In genomic region chr17:81577278-81578000, GRCh38 we compare ENCODE assay signal across 7 cellular contexts. TPM values are rescaled to one million over a fixed set of nuclear protein-coding genes. Genes with fewer than 3 reads are reported as not detected.
A peak's percentile ranks its signal among the peaks of the same experiment; 100 is the strongest.
DNase-seq lines count a peak whose midpoint lies in the region; ATAC-seq, FAIRE-seq and TF ChIP-seq lines count a peak whose summit lies in the region.
"Had no signal": no experiment of that assay in that cellular context is flagged by ENCODE, and none has a peak within 500 bp of the region (broad histone marks: within the 10 kb centered on the region; RNA-seq: fewer than 3 reads in every experiment).

No MANE protein-coding gene starts in this region.

- H3K9ac ChIP-seq in IMR-90 (ENCODE audit: low read depth, low read length), result 0 out of 2 replicates have a peak overlapping the region, but pooled peaks have one; percentile 8

- H2BK120ac ChIP-seq in IMR-90 (ENCODE audit: low read depth, low read length), result peak overlapping the region; percentile 83

- TF ChIP-seq RAD21 in IMR-90 (IDR thresholded peaks at IDR 0.05; ENCODE audit: low read length), result no peak

- H3K79me1 ChIP-seq in IMR-90 (ENCODE audit: low read depth in 1 of 2, low read length in 2 of 2), result peaks cover 47 to 92% of the 10 kb centered on the region in 2 experiments

- peak overlapping the region; percentile 82 for H3K23ac ChIP-seq in IMR-90 (ENCODE audit: low read depth, low read length)

- H3K4me1 ChIP-seq in IMR-90 (ENCODE audit: control insufficient read depth, insufficient read depth, low read length), result peaks cover 34% of the 10 kb centered on the region
- H3K4me1 ChIP-seq in body of pancreas, result peaks cover 11% of the 10 kb centered on the region
- peaks cover 0 to 13% (median 7%) of the 10 kb centered on the region in 3 donors for H3K4me1 ChIP-seq in pancreas
- H3K4me1 ChIP-seq in esophagus muscularis mucosa, result peaks cover 10 to 16% (median 13%) of the 10 kb centered on the region in 4 donors

- peak overlapping the region; percentile 90 for H2BK5ac ChIP-seq in IMR-90 (ENCODE audit: low read depth, low read length, poor library complexity, severe bottlenecking)

- peak overlapping the region; percentile 30; the same call in 1 of the 2 replicates for H3K18ac ChIP-seq in IMR-90 (ENCODE audit: low read depth, low read length)

- peaks cover 60% of the 10 kb centered on the region for H3K9me1 ChIP-seq in IMR-90 (ENCODE audit: insufficient read depth, low read length)

- POLR2A ChIA-PET in IMR-90 (lab: Charles Lee; ENCODE audit: unreplicated experiment), result interaction anchor here (0.5 to 1.5 kb wide), 2 partner anchors 9 to 11 kb away, joined by 3 to 4 read pairs; no protein-coding TSS in a partner anchor

- peak overlapping the region; percentile 27 for H2AFZ ChIP-seq in IMR-90 (replicated peaks; ENCODE audit: low read length, poor library complexity)

- intact Hi-C loops in IMR-90 (cut with micrococcal nuclease), result no loop called here
- intact Hi-C loops in body of pancreas (cut with DNase I), result no loop called here
- intact Hi-C loops in pancreas (cut with DNase I), result no loop called here
- intact Hi-C loops in esophagus muscularis mucosa (cut with DNase I), result no loop called here

- H3K4me2 ChIP-seq in IMR-90 (ENCODE audit: low read depth, low read length), result no peak overlapping the region; the same call in 1 of the 2 replicates

- H3K4ac ChIP-seq in IMR-90 (ENCODE audit: low read depth, low read length), result peak overlapping the region; percentile 94

- peak overlapping the region; percentile 79 for H2BK20ac ChIP-seq in IMR-90 (ENCODE audit: low read depth, low read length)

- no peak for TF ChIP-seq POLR2A in IMR-90 (IDR thresholded peaks at IDR 0.05; ENCODE audit: low read depth, low read length)
- no peak for TF ChIP-seq POLR2A in body of pancreas (IDR thresholded peaks at IDR 0.05)
- no peak for TF ChIP-seq POLR2A in esophagus muscularis mucosa (IDR thresholded peaks at IDR 0.05; ENCODE audit: low read depth)

- 97% methylated on average over 8 of the region's 11 CpGs; no CpG with 5 or more reads in 1 of the 2 experiments for WGBS in IMR-90 (ENCODE audit: extremely low coverage in 2 of 2, insufficient read length in 1 of 2), 2 experiments
- 78 to 83% methylated on average over 11 of the region's 11 CpGs for WGBS in body of pancreas, 2 donors
- WGBS in pancreas, 2 donors, result 82 to 89% methylated on average over 11 of the region's 11 CpGs
- 81% methylated on average over 11 of the region's 11 CpGs for WGBS in esophagus muscularis mucosa

- TF ChIP-seq CTCF in IMR-90 (conservative IDR thresholded peaks at IDR 0.05; ENCODE audit: low read depth, low read length) (no peak), body of pancreas (IDR thresholded peaks at IDR 0.05) (no peak), pancreas (IDR thresholded peaks at IDR 0.05) (no peak), esophagus muscularis mucosa (IDR thresholded peaks at IDR 0.05) (no peak)

- H2AK9ac ChIP-seq in IMR-90 (replicated peaks; ENCODE audit: low read depth, low read length, poor library complexity), result peak overlapping the region; percentile 68

- dilution Hi-C loops in IMR-90 (cut with HindIII; ENCODE audit: low sequenced_read_pairs, unreplicated experiment), result no loop called here

- no TSS peak for BruUV-seq in IMR-90 (replicated peaks; lab: Mats Ljungman, UMichigan)

- peak overlapping the region; percentile 84 for H3K14ac ChIP-seq in IMR-90 (replicated peaks; ENCODE audit: low read depth, low read length)

- peak overlapping the region; percentile 67; the same call in 2 of the 3 replicates for H2BK15ac ChIP-seq in IMR-90 (ENCODE audit: low read depth, low read length)

- H4K5ac ChIP-seq in IMR-90 (ENCODE audit: low read depth, low read length), result peak overlapping the region; percentile 19

- FAIRE-seq in pancreas (lab: Jason Lieb, UNC), result no peak
- FAIRE-seq: endometrium had no signal

- no peak for TF ChIP-seq EP300 in esophagus muscularis mucosa (IDR thresholded peaks at IDR 0.05)

- in situ Hi-C loops in IMR-90 (cut with MboI; ENCODE audit: low sequenced_read_pairs), result no loop called here

- H2AK5ac ChIP-seq in IMR-90 (ENCODE audit: low read depth, low read length), result peak overlapping the region; percentile 95

- peak; percentile 13 for ATAC-seq in IMR-90 (ENCODE audit: low read depth)
- peak; percentile 20 for ATAC-seq in body of pancreas
- ATAC-seq in pancreas, result peak in 3 of 4 donors; percentile 13 to 22 (median 15)
- no peak for ATAC-seq in HG03342 (IDR thresholded peaks at IDR 0.05; ENCODE audit: unreplicated experiment)

- H3K9me3 ChIP-seq in IMR-90 (ENCODE audit: control insufficient read depth, insufficient read depth, low read length) (no peaks in the 10 kb centered on the region), body of pancreas (no peaks in the 10 kb centered on the region), pancreas (no peaks in the 10 kb centered on the region), esophagus muscularis mucosa (no peaks in the 10 kb centered on the region)

- H4K91ac ChIP-seq in IMR-90 (ENCODE audit: insufficient read depth, low read depth, low read length), result peak overlapping the region; percentile 77

- peaks cover 32% of the 10 kb centered on the region for H3K36me3 ChIP-seq in IMR-90 (ENCODE audit: control insufficient read depth, insufficient read depth, low read length)
- H3K36me3 ChIP-seq in body of pancreas (replicated peaks in 1 of 2; ENCODE audit: insufficient read depth in 1 of 2, low read depth in 2 of 2), result peaks cover 0 to 5% of the 10 kb centered on the region in 2 donors
- H3K36me3 ChIP-seq in pancreas, result peaks cover 0 to under 1% (median 0%) of the 10 kb centered on the region in 3 donors
- H3K36me3 ChIP-seq in esophagus muscularis mucosa, result peaks cover 9 to 84% (median 77%) of the 10 kb centered on the region in 4 donors

- CTCF ChIA-PET in IMR-90 (lab: Yijun Ruan, JAX), result no interaction called here

- H4K8ac ChIP-seq in IMR-90 (ENCODE audit: low read depth in 2 of 2, low read length in 2 of 2), result peak overlapping the region; percentile 10 to 62; a peak in 3 of 4 replicates

- peaks cover 53% of the 10 kb centered on the region for H4K20me1 ChIP-seq in IMR-90 (ENCODE audit: insufficient read depth, low read length)

- no peak overlapping the region for H3K4me3 ChIP-seq in IMR-90 (ENCODE audit: insufficient read depth, low read depth, low read length)
- H3K4me3 ChIP-seq in body of pancreas, result no peak overlapping the region
- no peak overlapping the region for H3K4me3 ChIP-seq in pancreas
- H3K4me3 ChIP-seq in esophagus muscularis mucosa, result no peak overlapping the region

- H3K27ac ChIP-seq in IMR-90 (ENCODE audit: insufficient read depth, low read length), result peak overlapping the region; percentile 59
- peak overlapping the region in 2 of 4 donors; percentile 23 to 43 for H3K27ac ChIP-seq in body of pancreas
- no peak overlapping the region for H3K27ac ChIP-seq in pancreas
- no peak overlapping the region for H3K27ac ChIP-seq in esophagus muscularis mucosa (replicated peaks in 1 of 4)

- H3K27me3 ChIP-seq in IMR-90 (ENCODE audit: control insufficient read depth, insufficient read depth, low read length), result no peaks in the 10 kb centered on the region
- H3K27me3 ChIP-seq in body of pancreas, result no peaks in the 10 kb centered on the region
- H3K27me3 ChIP-seq in pancreas, result no peaks in the 10 kb centered on the region
- no peaks in the 10 kb centered on the region for H3K27me3 ChIP-seq in esophagus muscularis mucosa

- DNase-seq in IMR-90 (no peak), body of pancreas (no peak), pancreas (peak in 1 of 6 donors; percentile 34), COLO829 (ENCODE audit: low spot score) (no peak), esophagus muscularis mucosa (ENCODE audit: extremely low spot score) (no peak)

- H3K56ac ChIP-seq in IMR-90 (ENCODE audit: extremely low read depth, insufficient read depth, low read length), result 0 out of 2 replicates have a peak overlapping the region, but pooled peaks have one; percentile 14

TF ChIP-seq in IMR-90, 13 proteins besides CTCF, POLR2A, EP300 and RAD21 (continues in another document):
- TF ChIP-seq SMC3 (IDR thresholded peaks at IDR 0.05; ENCODE audit: low read depth, low read length), result no peak

RNA-seq across cellular contexts. Expression of gene FAAP100, which starts 25.3 kb away (rescaled TPM):
- total RNA-seq in IMR-90 (2012; rRNA removed), result 7.5 and 7.9 TPM in 2 replicates
- 24.8 and 27.5 TPM in 2 replicates for polyA plus RNA-seq in IMR-90 (2012; rRNA removed)
- polyA plus RNA-seq in IMR-90 (2012; cell fraction: cytosol; rRNA removed), result 14.4 and 23.9 TPM in 2 replicates
- polyA plus RNA-seq in IMR-90 (2012; cell fraction: nucleus; rRNA removed; ENCODE audit: low replicate concordance), result 48.3 and 135 TPM in 2 replicates
- total RNA-seq in body of pancreas, result 10 to 100 TPM; 27.8 to 50.4 TPM
- total RNA-seq in pancreas, result 10 to 100 TPM in 5 of 6 donors, 1 to 10 TPM in 1; 9.4 to 17.5 (median 12.2) TPM
- 10 to 100 TPM; 40.0 to 66.0 TPM for polyA plus RNA-seq in pancreas
- 10 to 100 TPM; 13.7 to 33.3 (median 18.6) TPM for total RNA-seq in esophagus muscularis mucosa

RNA-seq across cellular contexts. Expression of gene FSCN2, which starts 49.3 kb away (rescaled TPM):
- total RNA-seq in IMR-90 (2012; rRNA removed) (0.18 and 0.28 TPM in 2 replicates), body of pancreas (10 to 100 TPM in 1 of 2 donors, 1 to 10 TPM in 1; 7.0 to 13.5 TPM), pancreas (10 to 100 TPM in 4 of 6 donors, 1 to 10 TPM in 2; 7.9 to 11.9 (median 10.7) TPM), esophagus muscularis mucosa (1 to 10 TPM; 1.2 to 2.4 (median 1.7) TPM)
- polyA plus RNA-seq in IMR-90 (2012; rRNA removed) (0.84 and 1.1 TPM in 2 replicates), pancreas (10 to 100 TPM in 1 of 2 donors, 1 to 10 TPM in 1; 2.5 to 15.3 TPM)
- 0.22 and 0.96 TPM in 2 replicates for polyA plus RNA-seq in IMR-90 (2012; cell fraction: cytosol; rRNA removed)
- polyA plus RNA-seq in IMR-90 (2012; cell fraction: nucleus; rRNA removed; ENCODE audit: low replicate concordance), result 2.6 and 6.7 TPM in 2 replicates

RNA-seq across cellular contexts. Expression of gene NPLOC4, which starts 59.5 kb away (rescaled TPM):
- total RNA-seq in IMR-90 (2012; rRNA removed) (66.1 and 70.4 TPM in 2 replicates), body of pancreas (10 to 100 TPM; 43.8 to 63.0 TPM), pancreas (10 to 100 TPM; 32.8 to 54.8 (median 36.4) TPM), esophagus muscularis mucosa (10 to 100 TPM; 58.1 to 86.6 (median 65.7) TPM)
- polyA plus RNA-seq in IMR-90 (2012; rRNA removed) (74.9 and 78.3 TPM in 2 replicates), pancreas (10 to 100 TPM; 32.5 to 34.8 TPM)
- polyA plus RNA-seq in IMR-90 (2012; cell fraction: cytosol; rRNA removed), result 62.7 and 65.1 TPM in 2 replicates
- polyA plus RNA-seq in IMR-90 (2012; cell fraction: nucleus; rRNA removed; ENCODE audit: low replicate concordance), result 101 and 121 TPM in 2 replicates

RNA-seq across cellular contexts. Expression of gene TSPAN10, which starts 59.6 kb away (rescaled TPM):
- 1.1 and 1.4 TPM in 2 replicates for total RNA-seq in IMR-90 (2012; rRNA removed)
- 4.5 and 5.3 TPM in 2 replicates for polyA plus RNA-seq in IMR-90 (2012; rRNA removed)
- polyA plus RNA-seq in IMR-90 (2012; cell fraction: cytosol; rRNA removed), result 4.5 and 6.5 TPM in 2 replicates
- 4.2 and 13.3 TPM in 2 replicates for polyA plus RNA-seq in IMR-90 (2012; cell fraction: nucleus; rRNA removed; ENCODE audit: low replicate concordance)
- 1 to 10 TPM; 1.0 to 5.3 TPM for total RNA-seq in body of pancreas
- total RNA-seq in pancreas, result 1 to 10 TPM in 2 of 6 donors, under 1 TPM in 4; 0.24 to 1.5 (median 0.84) TPM
- polyA plus RNA-seq in pancreas, result 1 to 10 TPM; 2.0 to 2.2 TPM
- under 1 TPM in 2 of 4 donors, not detected in 2; 0.32 to 0.92 TPM for total RNA-seq in esophagus muscularis mucosa
